ENCODE assay signal across 8 cellular contexts in the genomic region with DNA sequence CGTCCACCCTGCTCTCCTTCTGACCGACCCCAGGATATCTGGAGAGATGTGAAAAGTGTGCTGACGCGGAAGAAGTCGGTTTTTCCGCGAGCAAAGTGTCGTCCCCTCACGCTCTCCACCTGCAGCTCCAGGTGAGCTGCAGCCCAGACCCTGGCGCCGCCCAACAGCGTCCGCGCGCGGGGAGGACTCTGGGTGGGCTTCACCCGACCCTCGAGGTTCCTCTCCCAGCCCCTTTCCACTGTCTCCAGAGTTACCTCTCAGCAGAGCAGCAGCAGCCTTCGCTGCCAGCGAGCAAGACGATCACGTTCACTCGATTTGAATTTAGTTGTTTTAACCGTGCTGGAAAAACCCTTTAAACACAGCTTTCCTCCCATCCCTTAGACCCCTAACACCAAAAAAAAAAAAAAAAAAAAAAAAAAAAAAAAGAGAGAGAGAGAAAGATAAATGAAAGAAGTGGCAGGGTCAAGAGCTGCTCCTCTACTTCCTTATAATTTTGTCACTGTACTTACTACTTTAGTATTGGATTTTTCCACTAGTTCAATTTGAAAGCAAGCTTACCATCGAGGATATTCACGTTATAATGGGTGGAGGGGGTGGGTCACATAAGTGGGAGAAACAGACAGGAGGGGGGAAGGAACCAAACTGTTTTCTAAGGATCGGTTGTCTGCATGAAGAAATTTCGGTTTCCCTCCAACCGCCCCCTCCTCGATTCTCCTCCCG. TPM values are rescaled to one million over a fixed set of nuclear protein-coding genes. Genes with fewer than 3 reads are reported as not detected.
DNase-seq lines count a peak whose midpoint lies in the region; ATAC-seq and TF ChIP-seq lines count a peak whose summit lies in the region.

No MANE protein-coding gene starts in this region.

- peak overlapping the region; percentile 98 for H3K4me3 Mint-ChIP-seq in T-helper 17 cell
- peak overlapping the region; percentile 96 for H3K4me3 Mint-ChIP-seq in neural progenitor cell

- no peaks in the 10 kb centered on the region for H3K36me3 ChIP-seq in neural progenitor cell

- peaks cover 18% of the 10 kb centered on the region for H3K4me1 ChIP-seq in neural progenitor cell

- H3K4me1 Mint-ChIP-seq in T-helper 17 cell (peaks cover 42% of the 10 kb centered on the region), neural progenitor cell (peaks cover 4% of the 10 kb centered on the region)

- peak; percentile 37 for DNase-seq in DMS 273 (lab: John Stamatoyannopoulos, UW; ENCODE audit: unreplicated experiment)
- no peak for DNase-seq in DMS 273 treated with DMSO at 0.1 percent for 48 hours (lab: John Stamatoyannopoulos, UW)
- no peak for DNase-seq in T-helper 17 cell
- no peak for DNase-seq in fibroblast of mammary gland (ENCODE audit: low read depth)
- no peak for DNase-seq in neural progenitor cell (ENCODE audit: low spot score)
- no peak for DNase-seq in NCI-H774 (lab: John Stamatoyannopoulos, UW)
- DNase-seq in dedifferentiated amniotic fluid mesenchymal stem cell (ENCODE audit: extremely low spot score) = no peak

- H3K9me3 ChIP-seq in T-helper 17 cell (ENCODE audit: control insufficient read depth, low read length, poor library complexity, severe bottlenecking) (no peaks in the 10 kb centered on the region), neural progenitor cell (ENCODE audit: low read depth) (no peaks in the 10 kb centered on the region)

- peak overlapping the region; percentile 99 for H2AFZ ChIP-seq in neural progenitor cell (replicated peaks)

- peak overlapping the region; percentile 100 for H3K27ac Mint-ChIP-seq in T-helper 17 cell
- no peak overlapping the region for H3K27ac Mint-ChIP-seq in neural progenitor cell

- H3K27me3 Mint-ChIP-seq in T-helper 17 cell (no peaks in the 10 kb centered on the region), neural progenitor cell (ENCODE audit: insufficient read depth, low read depth) (peaks cover 50% of the 10 kb centered on the region)

- peak; percentile 13 for ATAC-seq in HG02852 (IDR thresholded peaks at IDR 0.05; ENCODE audit: unreplicated experiment)
- peak; percentile 2 for ATAC-seq in T-helper 17 cell

- peak overlapping the region; percentile 82 for H3K4me3 ChIP-seq in fibroblast of mammary gland (ENCODE audit: control insufficient read depth, low read depth, low read length)
- peak overlapping the region; percentile 77 for H3K4me3 ChIP-seq in neural progenitor cell

- H4K20me1 ChIP-seq in neural progenitor cell (ENCODE audit: low read depth) = peaks cover 9% of the 10 kb centered on the region

- H3K27me3 ChIP-seq in neural progenitor cell = peaks cover 88% of the 10 kb centered on the region

- TF ChIP-seq CTCF in fibroblast of mammary gland (conservative IDR thresholded peaks at IDR 0.05; ENCODE audit: control insufficient read depth, insufficient read depth, low read depth, low read length) (no peak), neural progenitor cell (IDR thresholded peaks at IDR 0.05) (no peak)

- H3K4me2 ChIP-seq in neural progenitor cell = peak overlapping the region; percentile 99

- H3K36me3 Mint-ChIP-seq in T-helper 17 cell (ENCODE audit: low read depth) = no peaks in the 10 kb centered on the region
- no peaks in the 10 kb centered on the region for H3K36me3 Mint-ChIP-seq in neural progenitor cell

- H3K27ac ChIP-seq in neural progenitor cell = no peak overlapping the region

- H3K9me3 Mint-ChIP-seq in neural progenitor cell = no peaks in the 10 kb centered on the region

- no peak overlapping the region for H3K9ac ChIP-seq in neural progenitor cell

- peaks cover 15% of the 10 kb centered on the region for H3F3A ChIP-seq in neural progenitor cell (ENCODE audit: low read depth)

- H3K79me2 ChIP-seq in neural progenitor cell (ENCODE audit: low read depth) = no peaks in the 10 kb centered on the region

RNA-seq across cellular contexts. Expression of a gene that starts 0.8 kb away (rescaled TPM):
- total RNA-seq in T-helper 17 cell = 10 to 100 TPM; 41.0 to 42.5 TPM
- total RNA-seq in neural progenitor cell (ENCODE audit: low replicate concordance) = 0.73 and 0.84 TPM in 2 replicates

Comparison
In these comparisons a context has a peak if more than half of its experiments do, and no peak if none do; other contexts are left out.
1. RNA of a gene that starts 0.8 kb away (total RNA-seq): 41.0 to 42.5 TPM in T-helper 17 cell; 0.73 to 0.84 TPM in neural progenitor cell; every median in the first group is over 10 times any median in the second.